Comparison of ENCODE assay signal across 28 cellular contexts in the genomic region with DNA sequence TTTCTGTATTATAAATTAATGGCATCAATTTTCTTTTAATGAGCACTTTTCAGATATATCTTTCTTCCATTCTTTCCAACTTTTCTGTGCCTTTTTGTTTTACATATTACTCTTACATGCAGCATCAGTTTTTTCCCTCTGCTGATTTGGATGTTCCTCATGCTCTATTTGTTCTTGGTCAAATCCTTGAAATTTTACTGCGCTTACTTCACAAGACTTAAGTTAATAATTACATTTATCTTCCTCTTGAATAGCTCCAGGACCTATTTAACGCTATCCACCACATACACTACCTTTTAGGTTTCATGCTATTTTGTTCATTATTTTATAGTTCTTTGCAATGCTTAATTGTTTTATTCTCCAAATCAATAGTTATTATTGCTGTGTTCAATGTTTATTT.
"Had no signal": no experiment of that assay in that cellular context is flagged by ENCODE, and none has a peak within 500 bp of the region (broad histone marks: within the 10 kb centered on the region; RNA-seq: fewer than 3 reads in every experiment).

No MANE protein-coding gene starts in this region.

- H3K27ac ChIP-seq: ascending aorta, breast epithelium, Peyer's patch, RWPE1 had no signal

- DNase-seq: activated CD4-positive, alpha-beta T cell treated with anti-CD3 and anti-CD28 coated beads, Interleukin-2, amount 10 ng/mL, durations not matched to agents 24 days and 14 days; activated CD4-positive, alpha-beta T cell treated with anti-CD3 and anti-CD28 coated beads, Interleukin-2, amount 50 U/mL, for 4 hours; activated CD8-positive, alpha-beta T cell treated with anti-CD3 and anti-CD28 coated beads for 36 hours; activated gamma-delta T cell; activated naive CD4-positive, alpha-beta T cell treated with Interleukin-2 at 50 U/mL for 16 hours; activated naive CD8-positive, alpha-beta T cell treated with anti-CD3 and anti-CD28 coated beads, Interleukin-2, amount 10 ng/mL, durations not matched to agents 7 days and 5 days; activated T-cell treated with anti-CD3 and anti-CD28 coated beads, Interleukin-2, amount 50 U/mL, for 24 hours; amygdala; Karpas-422; MG63; NCI-H1048; NCI-H1105 treated with DMSO at 0.1 percent for 48 hours; NCI-H1436; NCI-H1694; NCI-H1930; NCI-H345; NCI-H524 treated with DMSO at 0.1 percent for 48 hours; PC-3; Peyer's patch; SIG-M5; SW 1271; T1000 had no signal

- ATAC-seq: activated CD8-positive, alpha-beta T cell treated with anti-CD3 and anti-CD28 coated beads for 36 hours; PC-3; Right ventricle myocardium inferior had no signal

- H3K27me3 Mint-ChIP-seq: activated CD4-positive, alpha-beta T cell treated with anti-CD3 and anti-CD28 coated beads, Interleukin-2, amount 10 ng/mL, durations not matched to agents 24 days and 14 days; activated CD8-positive, alpha-beta T cell treated with anti-CD3 and anti-CD28 coated beads for 36 hours; activated naive CD8-positive, alpha-beta T cell treated with anti-CD3 and anti-CD28 coated beads, Interleukin-2, amount 10 ng/mL, durations not matched to agents 7 days and 5 days; activated T-cell treated with anti-CD3 and anti-CD28 coated beads, Interleukin-2, amount 50 U/mL, for 24 hours had no signal

- H3K4me3 Mint-ChIP-seq: activated CD4-positive, alpha-beta T cell treated with anti-CD3 and anti-CD28 coated beads, Interleukin-2, amount 10 ng/mL, durations not matched to agents 24 days and 14 days; activated CD8-positive, alpha-beta T cell treated with anti-CD3 and anti-CD28 coated beads for 36 hours; activated naive CD4-positive, alpha-beta T cell treated with anti-CD3 and anti-CD28 coated beads, Interleukin-2, amount 50 U/mL, for 24 hours; activated naive CD8-positive, alpha-beta T cell treated with anti-CD3 and anti-CD28 coated beads, Interleukin-2, amount 10 ng/mL, durations not matched to agents 7 days and 5 days; activated T-cell treated with anti-CD3 and anti-CD28 coated beads, Interleukin-2, amount 50 U/mL, for 24 hours had no signal

- H3K27me3 ChIP-seq: ascending aorta, breast epithelium, MG63, Peyer's patch had no signal

- H3K4me1 Mint-ChIP-seq: activated CD4-positive, alpha-beta T cell treated with anti-CD3 and anti-CD28 coated beads, Interleukin-2, amount 10 ng/mL, durations not matched to agents 24 days and 14 days; activated naive CD4-positive, alpha-beta T cell treated with anti-CD3 and anti-CD28 coated beads, Interleukin-2, amount 50 U/mL, for 24 hours; activated naive CD8-positive, alpha-beta T cell treated with anti-CD3 and anti-CD28 coated beads, Interleukin-2, amount 10 ng/mL, durations not matched to agents 7 days and 5 days had no signal

- H3K9me3 Mint-ChIP-seq: activated CD8-positive, alpha-beta T cell treated with anti-CD3 and anti-CD28 coated beads for 36 hours; activated naive CD8-positive, alpha-beta T cell treated with anti-CD3 and anti-CD28 coated beads, Interleukin-2, amount 10 ng/mL, durations not matched to agents 7 days and 5 days; activated T-helper 2 cell treated with anti-CD3 and anti-CD28 coated beads, Interferon-gamma antibody, Interleukin-2, Interleukin-4, amounts not matched to agents 10 μg/mL and 5 μg/mL and 100 μg/mL, durations not matched to agents 14 hours and 24 hours and 36 hours had no signal

- H3K36me3 ChIP-seq: ascending aorta, breast epithelium, MG63, Peyer's patch had no signal

- H3K9me3 ChIP-seq: ascending aorta, breast epithelium, MG63, Peyer's patch had no signal

- H3K27ac Mint-ChIP-seq: activated CD4-positive, alpha-beta T cell treated with anti-CD3 and anti-CD28 coated beads, Interleukin-2, amount 10 ng/mL, durations not matched to agents 24 days and 14 days; activated CD8-positive, alpha-beta T cell treated with anti-CD3 and anti-CD28 coated beads for 36 hours; activated naive CD4-positive, alpha-beta T cell treated with anti-CD3 and anti-CD28 coated beads, Interleukin-2, amount 50 U/mL, for 24 hours; activated naive CD8-positive, alpha-beta T cell treated with anti-CD3 and anti-CD28 coated beads, Interleukin-2, amount 10 ng/mL, durations not matched to agents 7 days and 5 days; activated T-cell treated with anti-CD3 and anti-CD28 coated beads, Interleukin-2, amount 50 U/mL, for 24 hours; activated T-helper 2 cell treated with anti-CD3 and anti-CD28 coated beads, Interferon-gamma antibody, Interleukin-2, Interleukin-4, amounts not matched to agents 10 μg/mL and 5 μg/mL and 100 μg/mL, durations not matched to agents 14 hours and 24 hours and 36 hours had no signal

- H3K4me3 ChIP-seq: ascending aorta, breast epithelium, MG63, Peyer's patch had no signal

- H3K36me3 Mint-ChIP-seq: activated naive CD4-positive, alpha-beta T cell treated with anti-CD3 and anti-CD28 coated beads, Interleukin-2, amount 50 U/mL, for 24 hours; activated naive CD8-positive, alpha-beta T cell treated with anti-CD3 and anti-CD28 coated beads, Interleukin-2, amount 10 ng/mL, durations not matched to agents 7 days and 5 days had no signal
